12 cellular contexts compared by ENCODE assay signal in genomic region chr2:27724905-27725693, GRCh38. TPM values are rescaled to one million over a fixed set of nuclear protein-coding genes. Genes with fewer than 3 reads are reported as not detected.
DNase-seq lines count a peak whose midpoint lies in the region; ATAC-seq and TF ChIP-seq lines count a peak whose summit lies in the region.
"Had no signal": no experiment of that assay in that cellular context is flagged by ENCODE, and none has a peak within 500 bp of the region (broad histone marks: within the 10 kb centered on the region; RNA-seq: fewer than 3 reads in every experiment).

No MANE protein-coding gene starts in this region.

- in situ Hi-C loops in GM13977 (cut with MboI; ENCODE audit: low pct_unique_long_range_greater_than_20kb, low sequenced_read_pairs, unreplicated experiment) = no loop called here

- H3K36me3 Mint-ChIP-seq in activated naive CD4-positive, alpha-beta T cell treated with anti-CD3 and anti-CD28 coated beads, Interleukin-2, amount 10 ng/mL, durations not matched to agents 7 days and 5 days = no peaks in the 10 kb centered on the region
- H3K36me3 Mint-ChIP-seq in glutamatergic neuron (ENCODE audit: unreplicated experiment) = no peaks in the 10 kb centered on the region

- WGBS in adrenal gland, 4 donors = 40 to 44% (median 42%) methylated on average over 5 of the region's 5 CpGs
- 55 to 68% (median 62%) methylated on average over 5 of the region's 5 CpGs for WGBS in psoas muscle, 3 donors

- H3K4me3 Mint-ChIP-seq in activated naive CD4-positive, alpha-beta T cell treated with anti-CD3 and anti-CD28 coated beads, Interleukin-2, amount 10 ng/mL, durations not matched to agents 7 days and 5 days = no peak overlapping the region
- H3K4me3 Mint-ChIP-seq in glutamatergic neuron (ENCODE audit: unreplicated experiment) = no peak overlapping the region
- H3K4me3 Mint-ChIP-seq: B cell had no signal

- H3K27me3 ChIP-seq in adrenal gland (no peaks in the 10 kb centered on the region), psoas muscle (ENCODE audit: insufficient read depth in 3 of 3, low read length in 2 of 3) (no peaks in the 10 kb centered on the region)

- no peaks in the 10 kb centered on the region for H3K9me3 Mint-ChIP-seq in activated naive CD4-positive, alpha-beta T cell treated with anti-CD3 and anti-CD28 coated beads, Interleukin-2, amount 10 ng/mL, durations not matched to agents 7 days and 5 days
- peaks cover 2% of the 10 kb centered on the region for H3K9me3 Mint-ChIP-seq in glutamatergic neuron (ENCODE audit: unreplicated experiment)

- TF ChIP-seq CTCF in adrenal gland (IDR thresholded peaks at IDR 0.05) (no peak), psoas muscle (IDR thresholded peaks at IDR 0.05) (no peak), GM13977 (IDR thresholded peaks at IDR 0.05; ENCODE audit: extremely low read depth, insufficient read depth, missing control alignments) (no peak), glutamatergic neuron (IDR thresholded peaks at IDR 0.05; ENCODE audit: partially characterized antibody, unreplicated experiment) (no peak)

- no peak overlapping the region for H3K4me3 ChIP-seq in adrenal gland
- H3K4me3 ChIP-seq in psoas muscle = no peak overlapping the region

- peak overlapping the region; percentile 74 to 90 (median 85) for H3K27ac ChIP-seq in adrenal gland
- peak overlapping the region; percentile 12 for H3K27ac ChIP-seq in psoas muscle

- H3K4me1 Mint-ChIP-seq in activated naive CD4-positive, alpha-beta T cell treated with anti-CD3 and anti-CD28 coated beads, Interleukin-2, amount 10 ng/mL, durations not matched to agents 7 days and 5 days = peaks cover 28% of the 10 kb centered on the region
- peaks cover 4% of the 10 kb centered on the region for H3K4me1 Mint-ChIP-seq in glutamatergic neuron (ENCODE audit: low read depth, unreplicated experiment)
- H3K4me1 Mint-ChIP-seq: B cell had no signal

- no peak for ATAC-seq in psoas muscle

- no peak overlapping the region for H3K27ac Mint-ChIP-seq in activated naive CD4-positive, alpha-beta T cell treated with anti-CD3 and anti-CD28 coated beads, Interleukin-2, amount 10 ng/mL, durations not matched to agents 7 days and 5 days
- H3K27ac Mint-ChIP-seq in glutamatergic neuron (ENCODE audit: unreplicated experiment) = no peak overlapping the region
- H3K27ac Mint-ChIP-seq: B cell had no signal

- no peaks in the 10 kb centered on the region for H3K9me3 ChIP-seq in adrenal gland (replicated peaks in 1 of 3)
- H3K9me3 ChIP-seq in psoas muscle = no peaks in the 10 kb centered on the region

- no peaks in the 10 kb centered on the region for H3K36me3 ChIP-seq in adrenal gland (replicated peaks in 1 of 2)
- H3K36me3 ChIP-seq in psoas muscle (ENCODE audit: insufficient read depth in 1 of 2, low read depth in 1 of 2) = no peaks in the 10 kb centered on the region

- peaks cover 21% of the 10 kb centered on the region for H3K27me3 Mint-ChIP-seq in activated naive CD4-positive, alpha-beta T cell treated with anti-CD3 and anti-CD28 coated beads, Interleukin-2, amount 10 ng/mL, durations not matched to agents 7 days and 5 days
- peaks cover 4% of the 10 kb centered on the region for H3K27me3 Mint-ChIP-seq in glutamatergic neuron (ENCODE audit: unreplicated experiment)

- H3K4me1 ChIP-seq in adrenal gland (replicated peaks in 1 of 2) = peaks cover 13 to 53% of the 10 kb centered on the region in 2 donors
- peaks cover 3% of the 10 kb centered on the region for H3K4me1 ChIP-seq in psoas muscle

- CTCF ChIA-PET in activated naive CD4-positive, alpha-beta T cell treated with anti-CD3 and anti-CD28 coated beads, Interleukin-2, amount 10 ng/mL, durations not matched to agents 7 days and 5 days (lab: Charles Lee) = interaction anchor here (0.9 to 4.9 kb wide), 4 partner anchors 9 to 42 kb away, joined by 3 to 38 read pairs (median 4); no protein-coding TSS in a partner anchor

- intact Hi-C loops in adrenal gland (cut with DNase I) (no loop called here), psoas muscle (cut with DNase I) (loop anchor here in 1 of 2 donors (5.0 kb wide), 1 partner anchor 47 kb away; the partner anchor contains the start of gene MRPL33)

- TF ChIP-seq POLR2A in adrenal gland (IDR thresholded peaks at IDR 0.05) = peak; percentile 33 to 49

- DNase-seq in AG08395 (ENCODE audit: low spot score) (peak; percentile 47), adrenal gland (peak in 6 of 7 donors; percentile 65 to 81 (median 76)), glomerular visceral epithelial cell (ENCODE audit: extremely low spot score) (peak; percentile 56), psoas muscle (no peak), GM13977 (ENCODE audit: low spot score) (no peak), NCI-H2171 treated with DMSO at 0.1 percent for 48 hours (lab: John Stamatoyannopoulos, UW) (no peak), glutamatergic neuron (no peak)
- no peak for DNase-seq in activated naive CD4-positive, alpha-beta T cell treated with anti-CD3 and anti-CD28 coated beads, Interleukin-2, amount 10 ng/mL, durations not matched to agents 7 days and 5 days
- DNase-seq: activated CD4-positive, alpha-beta T cell treated with anti-CD3 and anti-CD28 coated beads, Interleukin-2, amount 50 U/mL, for 4 hours; NCI-H2081 treated with DMSO at 0.1 percent for 48 hours; stimulated activated CD8-positive, alpha-beta memory T cell treated with anti-CD3 and anti-CD28 coated beads, Interleukin-4, amount 100 ng/mL, for 48 hours had no signal

RNA-seq across cellular contexts. Expression of gene MRPL33, which starts 46.4 kb away (rescaled TPM):
- 1,000 to 10,000 TPM in 1 of 8 donors, 100 to 1,000 TPM in 7; 211 to 1,020 (median 554) TPM for total RNA-seq in adrenal gland
- 100 to 1,000 TPM; 253 to 508 (median 491) TPM for polyA plus RNA-seq in adrenal gland
- 100 to 1,000 TPM; 200 to 269 (median 257) TPM for total RNA-seq in psoas muscle
- polyA plus RNA-seq in psoas muscle = 100 to 1,000 TPM; 400 to 716 (median 536) TPM
- 54.2 TPM for total RNA-seq in glutamatergic neuron (ENCODE audit: unreplicated experiment)

Comparison
In these comparisons a context has a peak if more than half of its experiments do, and no peak if none do; other contexts are left out.
1. DNase-seq: peak in AG08395 (single experiment), adrenal gland (6 of 7) and glomerular visceral epithelial cell (single experiment); none in psoas muscle (0 of 2), GM13977 (single experiment), activated naive CD4-positive, alpha-beta T cell treated with anti-CD3 and anti-CD28 coated beads, Interleukin-2, amount 10 ng/mL, durations not matched to agents 7 days and 5 days (single experiment), NCI-H2171 treated with DMSO at 0.1 percent for 48 hours (single experiment) and glutamatergic neuron (single experiment).